1 cellular context compared by ENCODE assay signal in genomic region chr11:36127550-36127949, GRCh38.
A peak's percentile ranks its signal among the peaks of the same experiment; 100 is the strongest.
TF ChIP-seq lines count a peak whose summit lies in the region.

No MANE protein-coding gene starts in this region.

TF ChIP-seq in K562, 482 proteins besides CTCF, POLR2A, EP300 and RAD21 (continued from another document):
- TF ChIP-seq TRIM25 (IDR thresholded peaks at IDR 0.05; ENCODE audit: borderline replicate concordance) = no peak
- TF ChIP-seq NR1H2 (CRISPR knock-in tag; IDR thresholded peaks at IDR 0.05) = no peak
- TF ChIP-seq ZNF707 (CRISPR knock-in tag; conservative IDR thresholded peaks at IDR 0.05) = no peak
- TF ChIP-seq HDAC2 (IDR thresholded peaks at IDR 0.05) = 0 out of 2 replicates have a peak, but pooled peaks have one; percentile 40
- peak; percentile 96 for TF ChIP-seq BCOR (IDR thresholded peaks at IDR 0.05)
- no peak for TF ChIP-seq TAF15 (IDR thresholded peaks at IDR 0.05; ENCODE audit: low read depth, low read length)
- TF ChIP-seq PHB2 (IDR thresholded peaks at IDR 0.05; ENCODE audit: low read depth) = no peak
- no peak for TF ChIP-seq ZNF140 (CRISPR knock-in tag; IDR thresholded peaks at IDR 0.05)
- TF ChIP-seq ADNP (tag; IDR thresholded peaks at IDR 0.05) = peak; percentile 97
- no peak for TF ChIP-seq TCF3 (CRISPR knock-in tag; IDR thresholded peaks at IDR 0.05)
- TF ChIP-seq ZNF175 (CRISPR knock-in tag; IDR thresholded peaks at IDR 0.05; ENCODE audit: low read depth) = no peak
- TF ChIP-seq ZNF217 (CRISPR knock-in tag; IDR thresholded peaks at IDR 0.05) = no peak
